In the genomic region with DNA sequence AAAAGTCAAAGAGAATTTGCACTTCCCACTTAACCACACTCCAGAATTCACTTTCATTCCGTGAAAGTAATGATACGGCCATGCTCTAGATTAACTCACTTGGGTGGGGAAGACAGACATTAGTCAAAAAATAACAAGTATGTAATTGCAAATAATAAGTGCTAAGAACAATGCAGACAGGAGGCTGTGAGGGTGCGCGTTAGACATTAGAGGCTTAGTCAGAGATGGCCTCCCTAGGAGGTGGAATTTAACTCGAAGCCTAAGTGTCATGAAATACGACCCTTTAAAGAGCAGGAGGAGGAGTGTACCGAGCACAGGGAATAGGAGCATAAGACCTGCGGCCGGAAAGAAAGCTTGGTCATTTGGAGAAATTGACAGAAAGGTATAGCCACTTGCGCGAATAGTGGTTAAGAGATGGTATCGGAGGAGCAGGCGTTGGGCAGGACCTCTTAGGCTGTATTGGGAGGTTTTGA, we compare ENCODE assay signal across 1 cellular context.
A peak's percentile ranks its signal among the peaks of the same experiment; 100 is the strongest.
TF ChIP-seq lines count a peak whose summit lies in the region.

No MANE protein-coding gene starts in this region.

TF ChIP-seq in GM12878, 131 proteins besides CTCF, POLR2A, EP300 and RAD21 (continued from another document):
- TF ChIP-seq, protein P1, sequence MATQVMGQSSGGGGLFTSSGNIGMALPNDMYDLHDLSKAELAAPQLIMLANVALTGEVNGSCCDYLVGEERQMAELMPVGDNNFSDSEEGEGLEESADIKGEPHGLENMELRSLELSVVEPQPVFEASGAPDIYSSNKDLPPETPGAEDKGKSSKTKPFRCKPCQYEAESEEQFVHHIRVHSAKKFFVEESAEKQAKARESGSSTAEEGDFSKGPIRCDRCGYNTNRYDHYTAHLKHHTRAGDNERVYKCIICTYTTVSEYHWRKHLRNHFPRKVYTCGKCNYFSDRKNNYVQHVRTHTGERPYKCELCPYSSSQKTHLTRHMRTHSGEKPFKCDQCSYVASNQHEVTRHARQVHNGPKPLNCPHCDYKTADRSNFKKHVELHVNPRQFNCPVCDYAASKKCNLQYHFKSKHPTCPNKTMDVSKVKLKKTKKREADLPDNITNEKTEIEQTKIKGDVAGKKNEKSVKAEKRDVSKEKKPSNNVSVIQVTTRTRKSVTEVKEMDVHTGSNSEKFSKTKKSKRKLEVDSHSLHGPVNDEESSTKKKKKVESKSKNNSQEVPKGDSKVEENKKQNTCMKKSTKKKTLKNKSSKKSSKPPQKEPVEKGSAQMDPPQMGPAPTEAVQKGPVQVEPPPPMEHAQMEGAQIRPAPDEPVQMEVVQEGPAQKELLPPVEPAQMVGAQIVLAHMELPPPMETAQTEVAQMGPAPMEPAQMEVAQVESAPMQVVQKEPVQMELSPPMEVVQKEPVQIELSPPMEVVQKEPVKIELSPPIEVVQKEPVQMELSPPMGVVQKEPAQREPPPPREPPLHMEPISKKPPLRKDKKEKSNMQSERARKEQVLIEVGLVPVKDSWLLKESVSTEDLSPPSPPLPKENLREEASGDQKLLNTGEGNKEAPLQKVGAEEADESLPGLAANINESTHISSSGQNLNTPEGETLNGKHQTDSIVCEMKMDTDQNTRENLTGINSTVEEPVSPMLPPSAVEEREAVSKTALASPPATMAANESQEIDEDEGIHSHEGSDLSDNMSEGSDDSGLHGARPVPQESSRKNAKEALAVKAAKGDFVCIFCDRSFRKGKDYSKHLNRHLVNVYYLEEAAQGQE (IDR thresholded peaks at IDR 0.05; ENCODE audit: low read depth, low read length): no peak
- TF ChIP-seq IRF4 (IDR thresholded peaks at IDR 0.05; ENCODE audit: low read depth, low read length): no peak
- no peak for TF ChIP-seq LARP7 (IDR thresholded peaks at IDR 0.05)
- TF ChIP-seq SREBF2 (IDR thresholded peaks at IDR 0.05; ENCODE audit: low read length): no peak
- TF ChIP-seq MEF2B (IDR thresholded peaks at IDR 0.05; ENCODE audit: partially characterized antibody, poor library complexity, severe bottlenecking): no peak
- TF ChIP-seq EGR1 (IDR thresholded peaks at IDR 0.05; ENCODE audit: borderline replicate concordance in 1 of 2, low read depth in 2 of 2, low read length in 2 of 2): 0 out of 3 replicates have a peak, but pooled peaks of 1 of the 2 experiments have one; percentile 19
- TF ChIP-seq RUNX3 (IDR thresholded peaks at IDR 0.05; ENCODE audit: low read length): peak; percentile 13; the same call in 1 of the 2 replicates
- no peak for TF ChIP-seq CBX5 (IDR thresholded peaks at IDR 0.05; ENCODE audit: low read depth)
- TF ChIP-seq, protein P2, sequence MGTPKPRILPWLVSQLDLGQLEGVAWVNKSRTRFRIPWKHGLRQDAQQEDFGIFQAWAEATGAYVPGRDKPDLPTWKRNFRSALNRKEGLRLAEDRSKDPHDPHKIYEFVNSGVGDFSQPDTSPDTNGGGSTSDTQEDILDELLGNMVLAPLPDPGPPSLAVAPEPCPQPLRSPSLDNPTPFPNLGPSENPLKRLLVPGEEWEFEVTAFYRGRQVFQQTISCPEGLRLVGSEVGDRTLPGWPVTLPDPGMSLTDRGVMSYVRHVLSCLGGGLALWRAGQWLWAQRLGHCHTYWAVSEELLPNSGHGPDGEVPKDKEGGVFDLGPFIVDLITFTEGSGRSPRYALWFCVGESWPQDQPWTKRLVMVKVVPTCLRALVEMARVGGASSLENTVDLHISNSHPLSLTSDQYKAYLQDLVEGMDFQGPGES (IDR thresholded peaks at IDR 0.05): no peak
- TF ChIP-seq MTA3 (IDR thresholded peaks at IDR 0.05; ENCODE audit: borderline replicate concordance, low read length): peak; percentile 43; the same call in 1 of the 2 replicates
- TF ChIP-seq, protein P3, sequence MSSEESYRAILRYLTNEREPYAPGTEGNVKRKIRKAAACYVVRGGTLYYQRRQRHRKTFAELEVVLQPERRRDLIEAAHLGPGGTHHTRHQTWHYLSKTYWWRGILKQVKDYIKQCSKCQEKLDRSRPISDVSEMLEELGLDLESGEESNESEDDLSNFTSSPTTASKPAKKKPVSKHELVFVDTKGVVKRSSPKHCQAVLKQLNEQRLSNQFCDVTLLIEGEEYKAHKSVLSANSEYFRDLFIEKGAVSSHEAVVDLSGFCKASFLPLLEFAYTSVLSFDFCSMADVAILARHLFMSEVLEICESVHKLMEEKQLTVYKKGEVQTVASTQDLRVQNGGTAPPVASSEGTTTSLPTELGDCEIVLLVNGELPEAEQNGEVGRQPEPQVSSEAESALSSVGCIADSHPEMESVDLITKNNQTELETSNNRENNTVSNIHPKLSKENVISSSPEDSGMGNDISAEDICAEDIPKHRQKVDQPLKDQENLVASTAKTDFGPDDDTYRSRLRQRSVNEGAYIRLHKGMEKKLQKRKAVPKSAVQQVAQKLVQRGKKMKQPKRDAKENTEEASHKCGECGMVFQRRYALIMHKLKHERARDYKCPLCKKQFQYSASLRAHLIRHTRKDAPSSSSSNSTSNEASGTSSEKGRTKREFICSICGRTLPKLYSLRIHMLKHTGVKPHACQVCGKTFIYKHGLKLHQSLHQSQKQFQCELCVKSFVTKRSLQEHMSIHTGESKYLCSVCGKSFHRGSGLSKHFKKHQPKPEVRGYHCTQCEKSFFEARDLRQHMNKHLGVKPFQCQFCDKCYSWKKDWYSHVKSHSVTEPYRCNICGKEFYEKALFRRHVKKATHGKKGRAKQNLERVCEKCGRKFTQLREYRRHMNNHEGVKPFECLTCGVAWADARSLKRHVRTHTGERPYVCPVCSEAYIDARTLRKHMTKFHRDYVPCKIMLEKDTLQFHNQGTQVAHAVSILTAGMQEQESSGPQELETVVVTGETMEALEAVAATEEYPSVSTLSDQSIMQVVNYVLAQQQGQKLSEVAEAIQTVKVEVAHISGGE (CRISPR knock-in tag; IDR thresholded peaks at IDR 0.05): no peak
